Comparison of ENCODE assay signal across 30 cellular contexts in the genomic region with DNA sequence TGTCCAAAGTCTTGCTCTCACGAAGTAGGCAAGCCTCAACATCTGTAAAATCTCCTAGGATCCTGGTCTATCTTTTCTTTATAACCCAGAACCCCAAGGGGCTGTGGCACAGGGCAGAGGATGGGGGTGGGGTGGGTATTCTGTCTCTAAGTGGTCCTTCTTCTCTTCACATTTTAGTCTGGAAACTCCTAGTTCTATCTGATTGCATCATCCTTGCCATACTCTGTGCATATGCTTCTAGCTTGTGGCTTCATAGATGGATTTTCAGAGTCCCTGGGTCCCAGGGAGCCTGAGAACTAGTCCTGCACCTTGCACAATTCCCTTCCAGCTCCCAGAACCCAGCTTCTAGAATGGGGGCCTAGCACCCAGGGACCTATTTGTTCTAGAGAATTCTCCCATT. TPM values are rescaled to one million over a fixed set of nuclear protein-coding genes. Genes with fewer than 3 reads are reported as not detected.
"Had no signal": no experiment of that assay in that cellular context is flagged by ENCODE, and none has a peak within 500 bp of the region (broad histone marks: within the 10 kb centered on the region; RNA-seq: fewer than 3 reads in every experiment).

No MANE protein-coding gene starts in this region.

- H3K9me3 Mint-ChIP-seq: stimulated activated naive CD8-positive, alpha-beta T cell treated with anti-CD3 and anti-CD28 coated beads, Interleukin-15, Interleukin-2, amounts not matched to agents 100 ng/mL and 50 ng/mL, for 24 hours had no signal

- DNase-seq: dermis blood vessel endothelial cell; effector memory CD4-positive, alpha-beta T cell; foreskin melanocyte; glutamatergic neuron; heart right ventricle; hippocampal formation; islet precursor cell; kidney glomerular epithelial cell; left colon; left ventricle myocardium superior; lower lobe of right lung; naive thymus-derived CD8-positive, alpha-beta T cell; nephron progenitor cell; nucleus accumbens; ovary; posterior cingulate gyrus; psoas muscle; right cardiac atrium; stimulated activated CD4-positive, alpha-beta T cell treated with anti-CD3 and anti-CD28 coated beads, Interleukin-15, amount 100 ng/mL, for 24 hours; stimulated activated CD4-positive, alpha-beta T cell treated with anti-CD3 and anti-CD28 coated beads, Interleukin-2, amount 100 ng/mL, for 48 hours; stimulated activated naive B cell treated with anti-CD40 and anti-IgM and Interleukin-4, amounts not matched to agents 10 μg/mL and 1 μg/mL and 100 μg/mL, for 72 hours; transverse colon; upper lobe of right lung; uterus had no signal

- H3K27ac ChIP-seq: coronary artery, esophagus muscularis mucosa, lower lobe of right lung, ovary, psoas muscle, skin epidermis, suprapubic skin, transverse colon, upper lobe of right lung, uterus had no signal

- H3K4me3 ChIP-seq: coronary artery, esophagus muscularis mucosa, heart right ventricle, lower lobe of right lung, ovary, psoas muscle, skin epidermis, suprapubic skin, transverse colon, upper lobe of right lung, uterus had no signal

- H3K4me1 Mint-ChIP-seq: naive thymus-derived CD8-positive, alpha-beta T cell; stimulated activated naive B cell treated with anti-CD40 and anti-IgM and Interleukin-4, amounts not matched to agents 10 μg/mL and 1 μg/mL and 100 μg/mL, for 72 hours had no signal

- FAIRE-seq: endothelial cell of umbilical vein had no signal

- H3K36me3 Mint-ChIP-seq: naive thymus-derived CD8-positive, alpha-beta T cell; stimulated activated naive B cell treated with anti-CD40 and anti-IgM and Interleukin-4, amounts not matched to agents 10 μg/mL and 1 μg/mL and 100 μg/mL, for 72 hours had no signal

- H3K27me3 ChIP-seq: esophagus muscularis mucosa, heart right ventricle, ovary, suprapubic skin, transverse colon, upper lobe of right lung, uterus had no signal

- H3K36me3 ChIP-seq: esophagus muscularis mucosa, heart right ventricle, lower lobe of right lung, ovary, suprapubic skin, transverse colon, upper lobe of right lung, uterus had no signal

- H3K9me3 ChIP-seq: esophagus muscularis mucosa, lower lobe of right lung, ovary, psoas muscle, suprapubic skin, transverse colon, upper lobe of right lung, uterus had no signal

- H3K4me1 ChIP-seq: esophagus muscularis mucosa, lower lobe of right lung, psoas muscle, transverse colon, upper lobe of right lung, uterus had no signal

- H3K4me3 Mint-ChIP-seq: naive thymus-derived CD8-positive, alpha-beta T cell; nephron progenitor cell; stimulated activated naive B cell treated with anti-CD40 and anti-IgM and Interleukin-4, amounts not matched to agents 10 μg/mL and 1 μg/mL and 100 μg/mL, for 72 hours; stimulated activated naive CD8-positive, alpha-beta T cell treated with anti-CD3 and anti-CD28 coated beads, Interleukin-15, Interleukin-2, amounts not matched to agents 100 ng/mL and 50 ng/mL, for 24 hours had no signal

- ATAC-seq: heart right ventricle; left colon; left ventricle myocardium superior; lower lobe of right lung; naive thymus-derived CD8-positive, alpha-beta T cell; psoas muscle; right cardiac atrium; stimulated activated naive B cell treated with anti-CD40 and anti-IgM and Interleukin-4, amounts not matched to agents 10 μg/mL and 1 μg/mL and 100 μg/mL, for 72 hours; upper lobe of right lung had no signal

- H3K27ac Mint-ChIP-seq: naive thymus-derived CD8-positive, alpha-beta T cell; nephron progenitor cell; stimulated activated naive B cell treated with anti-CD40 and anti-IgM and Interleukin-4, amounts not matched to agents 10 μg/mL and 1 μg/mL and 100 μg/mL, for 72 hours; stimulated activated naive CD8-positive, alpha-beta T cell treated with anti-CD3 and anti-CD28 coated beads, Interleukin-15, Interleukin-2, amounts not matched to agents 100 ng/mL and 50 ng/mL, for 24 hours had no signal

RNA-seq across cellular contexts. Expression of gene RNF152, which starts 52.5 kb away (rescaled TPM):
- polyA plus RNA-seq: naive thymus-derived CD8-positive, alpha-beta T cell had no signal
